In the genomic region with DNA sequence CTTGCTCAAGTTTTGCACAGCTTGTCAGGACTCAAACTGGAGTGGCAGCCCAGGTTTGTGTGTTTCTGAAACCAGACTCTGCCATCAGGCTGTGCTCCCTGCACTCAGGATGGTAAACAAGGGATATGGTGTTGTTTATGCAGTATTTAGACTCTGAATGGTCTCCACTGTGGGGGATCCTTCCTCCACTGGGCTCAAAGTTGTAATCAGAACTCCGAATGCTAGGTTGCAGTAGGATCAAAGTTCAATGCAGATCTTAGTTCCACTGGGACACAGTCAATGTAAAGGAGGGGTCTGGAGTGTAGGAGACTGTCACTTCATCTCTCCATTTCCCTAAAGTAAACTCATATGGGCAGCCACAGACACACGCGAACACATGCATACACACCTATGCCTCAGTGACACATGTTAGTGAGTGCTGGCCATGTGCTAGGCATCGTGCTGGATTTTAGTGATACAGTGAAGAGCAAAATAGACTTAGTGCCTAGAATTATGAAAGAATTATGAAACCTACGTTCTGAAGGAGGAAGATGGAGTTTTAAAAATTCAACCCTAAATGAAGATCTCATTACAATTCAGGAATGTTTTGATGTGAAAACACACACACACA, we compare ENCODE assay signal across 12 cellular contexts. TPM values are rescaled to one million over a fixed set of nuclear protein-coding genes. Genes with fewer than 3 reads are reported as not detected.
"Had no signal": no experiment of that assay in that cellular context is flagged by ENCODE, and none has a peak within 500 bp of the region (broad histone marks: within the 10 kb centered on the region; RNA-seq: fewer than 3 reads in every experiment).

No MANE protein-coding gene starts in this region.

- H3K27ac Mint-ChIP-seq: activated B cell treated with CpG ODN at 0.5 μM for 24 hours, endodermal cell, neural progenitor cell had no signal

- H3K4me3 ChIP-seq: ascending aorta, neural progenitor cell, ovary, thyroid gland, vagina had no signal

- H3K36me3 ChIP-seq: ascending aorta, neural progenitor cell, ovary, thyroid gland had no signal

- H3K9me3 ChIP-seq: ovary, thyroid gland had no signal

- H3K27me3 Mint-ChIP-seq: activated B cell treated with CpG ODN at 0.5 μM for 24 hours had no signal

- H3K27ac ChIP-seq: ascending aorta, neural progenitor cell, ovary, thyroid gland, vagina had no signal

- H3K36me3 Mint-ChIP-seq: neural progenitor cell had no signal

- DNase-seq: activated B cell treated with CpG ODN at 0.5 μM for 24 hours; endodermal cell; erythroblast; hippocampal formation; ovary; stimulated activated CD4-positive, alpha-beta T cell treated with anti-CD3 and anti-CD28 coated beads, Interleukin-4, amount 100 ng/mL, for 1 hour; stimulated activated CD8-positive, alpha-beta memory T cell treated with anti-CD3 and anti-CD28 coated beads, Interleukin-4, amount 100 ng/mL, for 48 hours; thyroid gland had no signal

- H3K4me1 Mint-ChIP-seq: neural progenitor cell had no signal

- H3K4me3 Mint-ChIP-seq: activated B cell treated with CpG ODN at 0.5 μM for 24 hours, endodermal cell, neural progenitor cell had no signal

- H3K4me1 ChIP-seq: ascending aorta, neural progenitor cell, thyroid gland, vagina had no signal

- H3K27me3 ChIP-seq: ascending aorta, ovary, thyroid gland, vagina had no signal

RNA-seq across cellular contexts. Expression of a gene that starts 50.4 kb away (rescaled TPM):
- total RNA-seq: activated B cell treated with CpG ODN at 0.5 μM for 24 hours, chondrocyte had no signal
